Comparison of ENCODE assay signal across 1 cellular context in the genomic region with DNA sequence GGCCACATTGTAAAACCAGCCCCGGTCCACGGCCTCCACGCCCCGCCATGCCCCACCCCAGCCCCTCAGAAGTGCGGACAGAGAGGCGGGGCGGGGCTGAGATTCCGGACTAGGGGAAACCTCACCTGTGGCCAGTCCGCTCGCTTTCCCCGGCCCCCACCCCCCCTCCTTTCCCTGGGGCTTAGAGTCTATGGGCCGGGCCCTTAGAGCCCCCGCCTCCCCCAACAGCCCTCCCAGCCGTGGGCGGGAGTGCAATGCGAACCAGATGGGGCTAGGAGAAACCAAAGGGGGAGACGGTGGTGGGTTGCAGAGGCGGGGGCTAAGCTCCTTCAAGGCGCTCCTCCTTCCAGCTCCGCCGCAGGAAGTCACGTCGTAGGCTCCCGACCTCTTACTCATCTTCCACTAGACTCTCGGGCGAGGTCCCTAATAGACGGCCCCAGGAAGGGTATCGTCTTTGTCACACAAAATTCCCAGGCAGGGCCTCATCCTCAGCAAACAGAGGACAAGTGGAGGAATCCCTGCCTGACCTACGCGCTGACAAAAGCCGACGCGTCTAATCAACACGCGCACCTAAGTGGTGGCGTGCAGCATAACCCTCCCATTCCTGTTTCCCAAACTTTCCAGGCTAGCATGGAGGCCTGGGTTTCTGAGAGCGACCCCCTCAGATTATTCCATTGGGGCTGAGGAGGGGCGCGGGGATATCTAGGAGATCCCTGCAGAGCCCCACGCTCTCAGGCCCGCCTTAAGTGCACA.
TF ChIP-seq lines count a peak whose summit lies in the region.

No MANE protein-coding gene starts in this region.

TF ChIP-seq in IMR-90, 13 proteins besides CTCF, POLR2A, EP300 and RAD21:
- TF ChIP-seq ELK1 (IDR thresholded peaks at IDR 0.05; ENCODE audit: borderline replicate concordance, low read depth, low read length) (no peak), MAZ (IDR thresholded peaks at IDR 0.05; ENCODE audit: borderline replicate concordance, low read depth, low read length) (peak; percentile 97), CHD1 (IDR thresholded peaks at IDR 0.05; ENCODE audit: low read depth, low read length) (peak; percentile 93; the same call in 1 of the 2 replicates), MXI1 (IDR thresholded peaks at IDR 0.05; ENCODE audit: borderline replicate concordance, low read depth, low read length) (no peak), FOS (IDR thresholded peaks at IDR 0.05; ENCODE audit: low read depth, low read length) (peak; percentile 57), SMC3 (IDR thresholded peaks at IDR 0.05; ENCODE audit: low read depth, low read length) (0 out of 2 replicates have a peak, but pooled peaks have one; percentile 1), RCOR1 (IDR thresholded peaks at IDR 0.05; ENCODE audit: insufficient replicate concordance, low read length) (no peak), BHLHE40 (IDR thresholded peaks at IDR 0.05; ENCODE audit: low read depth, low read length) (no peak; the same call in 1 of the 2 replicates)
